ENCODE assay signal across 21 cellular contexts in genomic region chr1:155396874-155397476, GRCh38.
A peak's percentile ranks its signal among the peaks of the same experiment; 100 is the strongest.
DNase-seq lines count a peak whose midpoint lies in the region; ATAC-seq and TF ChIP-seq lines count a peak whose summit lies in the region.
"Had no signal": no experiment of that assay in that cellular context is flagged by ENCODE, and none has a peak within 500 bp of the region (broad histone marks: within the 10 kb centered on the region; RNA-seq: fewer than 3 reads in every experiment).

No MANE protein-coding gene starts in this region.

- no peaks in the 10 kb centered on the region for H3K27me3 Mint-ChIP-seq in activated naive CD8-positive, alpha-beta T cell treated with anti-CD3 and anti-CD28 coated beads for 36 hours
- H3K27me3 Mint-ChIP-seq: activated naive CD8-positive, alpha-beta T cell treated with anti-CD3 and anti-CD28 coated beads, Interleukin-2, amount 50 U/mL, for 24 hours; progenitor cell of endocrine pancreas had no signal

- no peak overlapping the region for H3K4me3 ChIP-seq in Peyer's patch
- H3K4me3 ChIP-seq: MG63, PC-9, SJCRH30 had no signal

- no peak overlapping the region for H3K27ac ChIP-seq in Peyer's patch
- H3K27ac ChIP-seq: foreskin keratinocyte, PC-9, SJCRH30 had no signal

- H3K4me1 ChIP-seq in Peyer's patch: peaks cover 0 to 6% (median 0%) of the 10 kb centered on the region in 4 donors
- H3K4me1 ChIP-seq: foreskin keratinocyte, SJCRH30 had no signal

- no peaks in the 10 kb centered on the region for H3K4me1 Mint-ChIP-seq in activated naive CD8-positive, alpha-beta T cell treated with anti-CD3 and anti-CD28 coated beads for 36 hours
- H3K4me1 Mint-ChIP-seq: activated naive CD8-positive, alpha-beta T cell treated with anti-CD3 and anti-CD28 coated beads, Interleukin-2, amount 50 U/mL, for 24 hours had no signal

- in situ Hi-C loops in Caki2 (cut with HindIII; ENCODE audit: low pct_unique_long_range_greater_than_20kb, low sequenced_read_pairs): no loop called here

- no peak for TF ChIP-seq CTCF in Peyer's patch (IDR thresholded peaks at IDR 0.05)

- intact Hi-C loops in left ventricle myocardium superior (cut with micrococcal nuclease) (no loop called here), sciatic nerve (cut with DNase I) (no loop called here)

- H3K9me3 ChIP-seq in Peyer's patch: no peaks in the 10 kb centered on the region
- H3K9me3 ChIP-seq: MG63, SJCRH30 had no signal

- peaks cover 0 to 58% (median 0%) of the 10 kb centered on the region in 3 donors for H3K36me3 ChIP-seq in Peyer's patch

- no peaks in the 10 kb centered on the region for H3K9me3 Mint-ChIP-seq in activated naive CD8-positive, alpha-beta T cell treated with anti-CD3 and anti-CD28 coated beads for 36 hours
- H3K9me3 Mint-ChIP-seq: activated naive CD8-positive, alpha-beta T cell treated with anti-CD3 and anti-CD28 coated beads, Interleukin-2, amount 50 U/mL, for 24 hours; immature natural killer cell had no signal

- no peak overlapping the region for H3K27ac Mint-ChIP-seq in activated naive CD8-positive, alpha-beta T cell treated with anti-CD3 and anti-CD28 coated beads for 36 hours
- H3K27ac Mint-ChIP-seq: activated naive CD8-positive, alpha-beta T cell treated with anti-CD3 and anti-CD28 coated beads, Interleukin-2, amount 50 U/mL, for 24 hours; immature natural killer cell; progenitor cell of endocrine pancreas had no signal

- H3K36me3 Mint-ChIP-seq in activated naive CD8-positive, alpha-beta T cell treated with anti-CD3 and anti-CD28 coated beads for 36 hours: peaks cover 25% of the 10 kb centered on the region

- no peak overlapping the region for H3K4me3 Mint-ChIP-seq in activated naive CD8-positive, alpha-beta T cell treated with anti-CD3 and anti-CD28 coated beads for 36 hours
- H3K4me3 Mint-ChIP-seq: activated naive CD8-positive, alpha-beta T cell treated with anti-CD3 and anti-CD28 coated beads, Interleukin-2, amount 50 U/mL, for 24 hours; immature natural killer cell had no signal

- H3K27me3 ChIP-seq in Peyer's patch: no peaks in the 10 kb centered on the region
- H3K27me3 ChIP-seq: foreskin keratinocyte, MG63, SJCRH30 had no signal

- peak; percentile 80 for ATAC-seq in left ventricle myocardium superior
- ATAC-seq in sciatic nerve: peak; percentile 60
- ATAC-seq in HG03439 (IDR thresholded peaks at IDR 0.05; ENCODE audit: unreplicated experiment): no peak
- ATAC-seq: activated naive CD8-positive, alpha-beta T cell treated with anti-CD3 and anti-CD28 coated beads, Interleukin-2, amount 50 U/mL, for 24 hours; foreskin keratinocyte had no signal

- peak; percentile 27 for DNase-seq in Caki2 (ENCODE audit: low read depth)
- peak in 2 of 3 donors; percentile 51 to 57 for DNase-seq in Peyer's patch
- no peak for DNase-seq in left ventricle myocardium superior
- DNase-seq in sciatic nerve (ENCODE audit: low spot score): no peak
- no peak for DNase-seq in activated naive CD8-positive, alpha-beta T cell treated with anti-CD3 and anti-CD28 coated beads for 36 hours
- DNase-seq in SHP77 treated with DMSO at 0.1 percent for 48 hours (lab: John Stamatoyannopoulos, UW): no peak
- DNase-seq: activated CD4-positive, alpha-beta T cell treated with anti-CD3 and anti-CD28 coated beads for 1 hour; activated gamma-delta T cell; activated naive CD8-positive, alpha-beta T cell treated with anti-CD3 and anti-CD28 coated beads, Interleukin-2, amount 50 U/mL, for 24 hours; C1 segment of cervical spinal cord; cerebellar nuclear complex; foreskin keratinocyte; hippocampal formation; immature natural killer cell; MG63; NCI-H1436; NCI-H524 had no signal

- no peak for TF ChIP-seq POLR2A in Peyer's patch (IDR thresholded peaks at IDR 0.05)

Comparison
In these comparisons a context has a peak if more than half of its experiments do, and no peak if none do; other contexts are left out.
1. DNase-seq: peak in Caki2 (single experiment) and Peyer's patch (2 of 3); none in left ventricle myocardium superior (single experiment), sciatic nerve (single experiment), activated naive CD8-positive, alpha-beta T cell treated with anti-CD3 and anti-CD28 coated beads for 36 hours (single experiment) and SHP77 treated with DMSO at 0.1 percent for 48 hours (single experiment).